Comparison of ENCODE assay signal across 10 cellular contexts in the genomic region with DNA sequence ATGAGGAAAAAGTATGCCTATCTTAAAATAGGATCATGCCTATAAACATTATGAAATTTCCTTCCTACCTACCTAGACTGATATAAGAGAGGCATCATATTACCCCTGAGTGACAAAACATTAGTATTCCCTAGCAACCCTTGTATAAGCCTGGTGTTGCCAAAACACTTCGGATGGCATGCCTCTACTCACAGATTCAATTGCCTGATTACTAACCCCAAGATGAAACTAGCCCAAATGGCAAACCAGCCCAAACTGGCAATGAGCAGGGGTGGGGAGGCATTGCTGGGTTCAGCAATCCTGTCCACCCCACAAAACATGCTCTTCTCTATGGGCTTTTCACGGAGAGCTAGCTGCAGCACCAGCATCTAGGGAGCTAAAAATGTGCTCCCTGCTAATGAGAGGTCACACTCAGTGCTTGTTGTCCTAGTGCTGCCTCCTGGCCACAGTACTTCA. TPM values are rescaled to one million over a fixed set of nuclear protein-coding genes. Genes with fewer than 3 reads are reported as not detected.
A peak's percentile ranks its signal among the peaks of the same experiment; 100 is the strongest.
DNase-seq lines count a peak whose midpoint lies in the region; ATAC-seq, FAIRE-seq and TF ChIP-seq lines count a peak whose summit lies in the region.
"Had no signal": no experiment of that assay in that cellular context is flagged by ENCODE, and none has a peak within 500 bp of the region (broad histone marks: within the 10 kb centered on the region; RNA-seq: fewer than 3 reads in every experiment).

No MANE protein-coding gene starts in this region.

- peak overlapping the region; percentile 87 for H3K27ac ChIP-seq in foreskin keratinocyte
- peak overlapping the region in 1 of 2 donors; percentile 6 for H3K27ac ChIP-seq in small intestine (ENCODE audit: low read depth in 1 of 2, low read length in 1 of 2)

- H3K4me1 Mint-ChIP-seq in activated naive CD4-positive, alpha-beta T cell treated with anti-CD3 and anti-CD28 coated beads, Interleukin-2, amount 10 ng/mL, durations not matched to agents 7 days and 5 days = no peaks in the 10 kb centered on the region

- no peaks in the 10 kb centered on the region for H3K36me3 ChIP-seq in small intestine (ENCODE audit: control insufficient read depth in 2 of 2, insufficient read depth in 2 of 2, low read length in 2 of 2)

- FAIRE-seq in small intestine (lab: Jason Lieb, UNC) = no peak

- H3K4me3 Mint-ChIP-seq in activated naive CD4-positive, alpha-beta T cell treated with anti-CD3 and anti-CD28 coated beads, Interleukin-2, amount 10 ng/mL, durations not matched to agents 7 days and 5 days = no peak overlapping the region
- H3K4me3 Mint-ChIP-seq: nephron had no signal

- no peaks in the 10 kb centered on the region for H3K27me3 Mint-ChIP-seq in activated naive CD4-positive, alpha-beta T cell treated with anti-CD3 and anti-CD28 coated beads, Interleukin-2, amount 10 ng/mL, durations not matched to agents 7 days and 5 days

- TF ChIP-seq CTCF in foreskin keratinocyte (conservative IDR thresholded peaks at IDR 0.05) = no peak

- no peaks in the 10 kb centered on the region for H3K27me3 ChIP-seq in foreskin keratinocyte
- H3K27me3 ChIP-seq in small intestine (ENCODE audit: control insufficient read depth in 2 of 2, insufficient read depth in 2 of 2, low read length in 2 of 2) = no peaks in the 10 kb centered on the region

- peak; percentile 45 for DNase-seq in EH (ENCODE audit: low read depth)
- peak; percentile 29 for DNase-seq in RKO (ENCODE audit: low spot score)
- peak; percentile 89 to 93 for DNase-seq in foreskin keratinocyte
- peak; percentile 71 for DNase-seq in pulmonary artery endothelial cell (ENCODE audit: low read depth, low spot score)
- no peak for DNase-seq in small intestine
- DNase-seq in activated naive CD4-positive, alpha-beta T cell treated with anti-CD3 and anti-CD28 coated beads, Interleukin-2, amount 10 ng/mL, durations not matched to agents 7 days and 5 days = no peak
- DNase-seq: NCI-H69 had no signal

- no peak overlapping the region for H3K27ac Mint-ChIP-seq in activated naive CD4-positive, alpha-beta T cell treated with anti-CD3 and anti-CD28 coated beads, Interleukin-2, amount 10 ng/mL, durations not matched to agents 7 days and 5 days
- H3K27ac Mint-ChIP-seq: nephron had no signal

- WGBS in small intestine, 3 donors = 62 to 66% (median 65%) methylated on average over 2 of the region's 2 CpGs

- no peaks in the 10 kb centered on the region for H3K9me3 Mint-ChIP-seq in activated naive CD4-positive, alpha-beta T cell treated with anti-CD3 and anti-CD28 coated beads, Interleukin-2, amount 10 ng/mL, durations not matched to agents 7 days and 5 days
- H3K9me3 Mint-ChIP-seq: nephron had no signal

- CTCF ChIA-PET in activated naive CD4-positive, alpha-beta T cell treated with anti-CD3 and anti-CD28 coated beads, Interleukin-2, amount 10 ng/mL, durations not matched to agents 7 days and 5 days (lab: Charles Lee) = no interaction called here

- no peaks in the 10 kb centered on the region for H3K9me3 ChIP-seq in small intestine (ENCODE audit: control insufficient read depth, low read depth)

- peak; percentile 95 for ATAC-seq in foreskin keratinocyte
- no peak for ATAC-seq in GM21360 (IDR thresholded peaks at IDR 0.05; ENCODE audit: unreplicated experiment)
- no peak for ATAC-seq in activated CD4-positive, CD25-positive, alpha-beta regulatory T cell treated with anti-CD3 and anti-CD28 coated beads, Interleukin-2, amount 50 U/mL, for 24 hours

- H3K36me3 Mint-ChIP-seq in activated naive CD4-positive, alpha-beta T cell treated with anti-CD3 and anti-CD28 coated beads, Interleukin-2, amount 10 ng/mL, durations not matched to agents 7 days and 5 days = no peaks in the 10 kb centered on the region

- H3K4me1 ChIP-seq in foreskin keratinocyte (peaks cover 11% of the 10 kb centered on the region), small intestine (ENCODE audit: control insufficient read depth in 2 of 2, insufficient read depth in 1 of 2, low read depth in 1 of 2, low read length in 1 of 2) (no peaks in the 10 kb centered on the region)

- H3K4me3 ChIP-seq in small intestine (ENCODE audit: low read depth in 1 of 2, low read length in 2 of 2) = no peak overlapping the region

RNA-seq across cellular contexts. Expression of a gene that starts 13.9 kb away (rescaled TPM):
- total RNA-seq in foreskin keratinocyte = 0.95 and 1.0 TPM in 2 replicates
- polyA plus RNA-seq in foreskin keratinocyte = 0.60 and 0.66 TPM in 2 replicates
- total RNA-seq in pulmonary artery endothelial cell = 71.1 and 103 TPM in 2 replicates
- polyA plus RNA-seq in small intestine = 10 to 100 TPM in 1 of 3 donors, 1 to 10 TPM in 1, under 1 TPM in 1; 0.67 to 14.5 (median 1.1) TPM

Comparison
In these comparisons a context has a peak if more than half of its experiments do, and no peak if none do; other contexts are left out.
1. DNase-seq: peak in EH (single experiment), RKO (single experiment), foreskin keratinocyte (2 of 2) and pulmonary artery endothelial cell (single experiment); none in small intestine (single experiment) and activated naive CD4-positive, alpha-beta T cell treated with anti-CD3 and anti-CD28 coated beads, Interleukin-2, amount 10 ng/mL, durations not matched to agents 7 days and 5 days (single experiment).
2. RNA of a gene that starts 13.9 kb away (total RNA-seq): 71.1 to 103 TPM in pulmonary artery endothelial cell; 0.95 to 1.0 TPM in foreskin keratinocyte; every median in the first group is over 10 times any median in the second.